8 cellular contexts compared by ENCODE assay signal in genomic region chr18:33576999-33577687, GRCh38. TPM values are rescaled to one million over a fixed set of nuclear protein-coding genes. Genes with fewer than 3 reads are reported as not detected.
DNase-seq lines count a peak whose midpoint lies in the region; ATAC-seq, FAIRE-seq and TF ChIP-seq lines count a peak whose summit lies in the region.

No MANE protein-coding gene starts in this region.

- H3K9me3 Mint-ChIP-seq in activated CD4-positive, alpha-beta T cell treated with anti-CD3 and anti-CD28 coated beads, Interleukin-2, amount 10 ng/mL, durations not matched to agents 7 days and 5 days, result no peaks in the 10 kb centered on the region
- H3K9me3 Mint-ChIP-seq in astrocyte (ENCODE audit: unreplicated experiment), result no peaks in the 10 kb centered on the region

- peaks cover 10% of the 10 kb centered on the region for H3K4me1 ChIP-seq in astrocyte (ENCODE audit: insufficient read depth, low read length)
- H3K4me1 ChIP-seq in HepG2 (ENCODE audit: insufficient read depth, low read length), result peaks cover 12% of the 10 kb centered on the region

- H3K36me3 ChIP-seq in astrocyte (ENCODE audit: insufficient read depth, low read length) (no peaks in the 10 kb centered on the region), HepG2 (replicated peaks in 1 of 2; ENCODE audit: control insufficient read depth in 1 of 2, insufficient read depth in 2 of 2, low read length in 2 of 2) (no peaks in the 10 kb centered on the region)

- no TSS peak for BruUV-seq in HepG2 (replicated peaks; lab: Mats Ljungman, UMichigan)

- FAIRE-seq in astrocyte (lab: Jason Lieb, UNC) (no peak), HepG2 (lab: Jason Lieb, UNC) (no peak)

- no peak for DNase-seq in activated CD4-positive, alpha-beta T cell treated with anti-CD3 and anti-CD28 coated beads, Interleukin-2, amount 10 ng/mL, durations not matched to agents 7 days and 5 days
- DNase-seq in activated CD4-positive, alpha-beta T cell treated with anti-CD3 and anti-CD28 coated beads for 4 hours, result no peak
- DNase-seq in astrocyte (ENCODE audit: low read depth) (no peak), HepG2 (ENCODE audit: low spot score) (no peak), activated gamma-delta T cell treated with Interleukin-2 at 50 U/mL for 16 hours (no peak)

- H3K36me3 Mint-ChIP-seq in activated CD4-positive, alpha-beta T cell treated with anti-CD3 and anti-CD28 coated beads, Interleukin-2, amount 10 ng/mL, durations not matched to agents 7 days and 5 days (ENCODE audit: low read depth), result no peaks in the 10 kb centered on the region
- no peaks in the 10 kb centered on the region for H3K36me3 Mint-ChIP-seq in astrocyte (ENCODE audit: low read depth, unreplicated experiment)

- H3K27ac Mint-ChIP-seq in activated CD4-positive, alpha-beta T cell treated with anti-CD3 and anti-CD28 coated beads, Interleukin-2, amount 10 ng/mL, durations not matched to agents 7 days and 5 days, result no peak overlapping the region
- H3K27ac Mint-ChIP-seq in astrocyte (ENCODE audit: unreplicated experiment), result peak overlapping the region; percentile 96

- TF ChIP-seq CTCF in astrocyte (IDR thresholded peaks at IDR 0.05; ENCODE audit: insufficient read depth, low read depth, low read length) (no peak), HepG2 (CRISPR knock-in tag; IDR thresholded peaks at IDR 0.05) (no peak)

- H3K9me3 ChIP-seq in astrocyte (ENCODE audit: insufficient read depth, low read depth, low read length) (no peaks in the 10 kb centered on the region), HepG2 (ENCODE audit: low read length) (no peaks in the 10 kb centered on the region)

- peak overlapping the region; percentile 52 for H3K27ac ChIP-seq in astrocyte (ENCODE audit: low read depth, low read length)
- H3K27ac ChIP-seq in HepG2 (ENCODE audit: extremely low read length, insufficient read depth, low read length), result no peak overlapping the region
- peak overlapping the region; percentile 95 for H3K27ac ChIP-seq in temporal lobe (ENCODE audit: low read depth, low read length)

- ATAC-seq in HepG2 (no peak), HG03521 (IDR thresholded peaks at IDR 0.05; ENCODE audit: unreplicated experiment) (no peak), GM21381 (IDR thresholded peaks at IDR 0.05; ENCODE audit: unreplicated experiment) (no peak)

- H4K20me1 ChIP-seq in astrocyte (ENCODE audit: insufficient read depth, low read length), result no peaks in the 10 kb centered on the region
- no peaks in the 10 kb centered on the region for H4K20me1 ChIP-seq in HepG2 (ENCODE audit: insufficient read depth, low read length)

- intact Hi-C loops in HepG2 (cut with micrococcal nuclease; ENCODE audit: unreplicated experiment), result no loop called here

- H3K9ac ChIP-seq in astrocyte (ENCODE audit: low read length), result peak overlapping the region; percentile 87
- no peak overlapping the region for H3K9ac ChIP-seq in HepG2 (ENCODE audit: insufficient read depth, low read depth, low read length)

- H3K79me2 ChIP-seq in astrocyte (ENCODE audit: insufficient read depth, low read length), result no peaks in the 10 kb centered on the region
- H3K79me2 ChIP-seq in HepG2 (ENCODE audit: insufficient read depth, low read length), result no peaks in the 10 kb centered on the region

- POLR2A ChIA-PET in activated CD4-positive, alpha-beta T cell treated with anti-CD3 and anti-CD28 coated beads, Interleukin-2, amount 10 ng/mL, durations not matched to agents 7 days and 5 days (lab: Charles Lee), result no interaction called here
- POLR2A ChIA-PET in HepG2 (lab: Yijun Ruan, JAX), result no interaction called here

- H3K4me3 Mint-ChIP-seq in activated CD4-positive, alpha-beta T cell treated with anti-CD3 and anti-CD28 coated beads, Interleukin-2, amount 10 ng/mL, durations not matched to agents 7 days and 5 days, result peak overlapping the region; percentile 60
- peak overlapping the region; percentile 95 for H3K4me3 Mint-ChIP-seq in astrocyte (ENCODE audit: unreplicated experiment)

- peak overlapping the region; percentile 89 for H3K4me3 ChIP-seq in astrocyte (ENCODE audit: insufficient read depth, low read depth, low read length)
- H3K4me3 ChIP-seq in HepG2 (replicated peaks in 1 of 3; ENCODE audit: insufficient read depth in 1 of 3, low read depth in 2 of 3, low read length in 3 of 3), result no peak overlapping the region; a peak in 1 of 6 replicates

- TF ChIP-seq RAD21 in HepG2 (CRISPR knock-in tag; IDR thresholded peaks at IDR 0.05), result no peak

- H3K27me3 Mint-ChIP-seq in activated CD4-positive, alpha-beta T cell treated with anti-CD3 and anti-CD28 coated beads, Interleukin-2, amount 10 ng/mL, durations not matched to agents 7 days and 5 days, result peaks cover 30% of the 10 kb centered on the region
- peaks cover 3% of the 10 kb centered on the region for H3K27me3 Mint-ChIP-seq in astrocyte (ENCODE audit: low read depth, unreplicated experiment)

- peaks cover 6% of the 10 kb centered on the region for H3K27me3 ChIP-seq in astrocyte (ENCODE audit: insufficient read depth, low read length)
- H3K27me3 ChIP-seq in HepG2 (ENCODE audit: control insufficient read depth in 1 of 2, insufficient read depth in 2 of 2, low read length in 2 of 2), result peaks cover 4 to 20% of the 10 kb centered on the region in 2 experiments

- H3K4me2 ChIP-seq in astrocyte (ENCODE audit: low read length), result peak overlapping the region; percentile 90
- peak overlapping the region; percentile 73; the same call in 1 of the 2 replicates for H3K4me2 ChIP-seq in HepG2 (ENCODE audit: low read depth, low read length)

- TF ChIP-seq EP300 in HepG2 (IDR thresholded peaks at IDR 0.05; ENCODE audit: low read depth in 2 of 2, low read length in 2 of 2) (no peak), HepG2 (CRISPR knock-in tag; IDR thresholded peaks at IDR 0.05; ENCODE audit: borderline replicate concordance) (no peak)

- H2AFZ ChIP-seq in astrocyte (ENCODE audit: low read depth, low read length) (peak overlapping the region; percentile 97), HepG2 (ENCODE audit: low read length) (no peak overlapping the region)

- no peak for TF ChIP-seq POLR2A in HepG2 (IDR thresholded peaks at IDR 0.05; ENCODE audit: insufficient read depth in 1 of 2, low read depth in 2 of 2, low read length in 2 of 2)

- peaks cover 6% of the 10 kb centered on the region for H3K4me1 Mint-ChIP-seq in activated CD4-positive, alpha-beta T cell treated with anti-CD3 and anti-CD28 coated beads, Interleukin-2, amount 10 ng/mL, durations not matched to agents 7 days and 5 days
- peaks cover 4% of the 10 kb centered on the region for H3K4me1 Mint-ChIP-seq in astrocyte (ENCODE audit: low read depth, unreplicated experiment)

- in situ Hi-C loops in HepG2 (cut with HindIII; ENCODE audit: extremely low pct_ligation_motif_present, low pct_unique_long_range_greater_than_20kb), result no loop called here

- CTCF ChIA-PET in activated CD4-positive, alpha-beta T cell treated with anti-CD3 and anti-CD28 coated beads, Interleukin-2, amount 10 ng/mL, durations not matched to agents 7 days and 5 days (lab: Charles Lee), result no interaction called here
- CTCF ChIA-PET in HepG2 (lab: Yijun Ruan, JAX; ENCODE audit: low intra/inter-chr PET ratio, low total read pairs), result no interaction called here

- under 1% methylated on average over 8 of the region's 8 CpGs for WGBS in HepG2 (ENCODE audit: low lambda C conversion rate)

TF ChIP-seq in HepG2, 621 proteins besides CTCF, POLR2A, EP300 and RAD21:
- TF ChIP-seq CBX2 (IDR thresholded peaks at IDR 0.05; ENCODE audit: low read depth, low read length), result peak; percentile 55; the same call in 1 of the 2 replicates
- no peak for TF ChIP-seq CBX2 (CRISPR knock-in tag; IDR thresholded peaks at IDR 0.05; ENCODE audit: low read depth)
- TF ChIP-seq ZNF34 (CRISPR knock-in tag; IDR thresholded peaks at IDR 0.05; ENCODE audit: borderline replicate concordance), result no peak

RNA-seq across cellular contexts. Expression of gene ASXL3, which starts 0.9 kb away (rescaled TPM):
- not detected for total RNA-seq in activated CD4-positive, alpha-beta T cell treated with anti-CD3 and anti-CD28 coated beads, Interleukin-2, amount 10 ng/mL, durations not matched to agents 7 days and 5 days
- 6.4 and 8.2 TPM in 2 replicates for total RNA-seq in astrocyte
- not detected in 2 replicates for total RNA-seq in HepG2 (2016; rRNA removed; fragmentation: Illumina TruSeq; extraction: Trizol)
- not detected in 2 replicates for total RNA-seq in HepG2 (2016; cell fraction: cytosol; rRNA removed; fragmentation: Illumina TruSeq; extraction: Trizol; ENCODE audit: low read depth)
- total RNA-seq in HepG2 (2016; cell fraction: insoluble cytoplasmic fraction; rRNA removed; fragmentation: Illumina TruSeq; extraction: Trizol), result not detected in 2 replicates
- not detected in 2 replicates for total RNA-seq in HepG2 (2016; cell fraction: membrane; rRNA removed; fragmentation: Illumina TruSeq; extraction: Trizol)
- total RNA-seq in HepG2 (2016; cell fraction: nucleus; rRNA removed; fragmentation: Illumina TruSeq; extraction: Trizol), result not detected in 2 replicates
- polyA plus RNA-seq in HepG2 (2011; rRNA removed), result not detected in 2 replicates
- not detected in 2 replicates for polyA plus RNA-seq in HepG2 (2011; cell fraction: cytosol; rRNA removed)
- polyA plus RNA-seq in HepG2 (2011; cell fraction: nucleus; rRNA removed), result not detected in 2 replicates
- not detected in 2 replicates for polyA plus RNA-seq in HepG2 (2012)
- polyA plus RNA-seq in HepG2 (2016; cell fraction: cytosol; fragmentation: Illumina TruSeq; extraction: Trizol; ENCODE audit: low read depth), result not detected in 2 replicates
- not detected in 2 replicates for polyA plus RNA-seq in HepG2 (2016; cell fraction: insoluble cytoplasmic fraction; fragmentation: Illumina TruSeq; extraction: Trizol; ENCODE audit: low read depth)
- polyA plus RNA-seq in HepG2 (2016; cell fraction: membrane; fragmentation: Illumina TruSeq; extraction: Trizol; ENCODE audit: low read depth), result not detected in 2 replicates
- polyA plus RNA-seq in HepG2 (2016; cell fraction: nucleus; fragmentation: Illumina TruSeq; extraction: Trizol; ENCODE audit: insufficient read depth, low read depth), result not detected in 2 replicates
- polyA minus RNA-seq in HepG2 (2011; rRNA and poly(A)+ RNA removed; ENCODE audit: low replicate concordance), result not detected in 2 replicates
- not detected in 2 replicates for polyA minus RNA-seq in HepG2 (2011; cell fraction: cytosol; rRNA and poly(A)+ RNA removed)
- polyA minus RNA-seq in HepG2 (2011; cell fraction: nucleus; rRNA and poly(A)+ RNA removed), result not detected in 2 replicates
- 91.7 TPM for total RNA-seq in temporal lobe

Comparison
In these comparisons a context has a peak if more than half of its experiments do, and no peak if none do; other contexts are left out.
1. RNA of gene ASXL3, which starts 0.9 kb away (total RNA-seq): 91.7 TPM in temporal lobe (single experiment); 6.4 to 8.2 TPM in astrocyte, not detected in activated CD4-positive, alpha-beta T cell treated with anti-CD3 and anti-CD28 coated beads, Interleukin-2, amount 10 ng/mL, durations not matched to agents 7 days and 5 days and not detected in HepG2; every median in the first group is over 10 times any median in the second.